Comparison of ENCODE assay signal across 1 cellular context in the genomic region with DNA sequence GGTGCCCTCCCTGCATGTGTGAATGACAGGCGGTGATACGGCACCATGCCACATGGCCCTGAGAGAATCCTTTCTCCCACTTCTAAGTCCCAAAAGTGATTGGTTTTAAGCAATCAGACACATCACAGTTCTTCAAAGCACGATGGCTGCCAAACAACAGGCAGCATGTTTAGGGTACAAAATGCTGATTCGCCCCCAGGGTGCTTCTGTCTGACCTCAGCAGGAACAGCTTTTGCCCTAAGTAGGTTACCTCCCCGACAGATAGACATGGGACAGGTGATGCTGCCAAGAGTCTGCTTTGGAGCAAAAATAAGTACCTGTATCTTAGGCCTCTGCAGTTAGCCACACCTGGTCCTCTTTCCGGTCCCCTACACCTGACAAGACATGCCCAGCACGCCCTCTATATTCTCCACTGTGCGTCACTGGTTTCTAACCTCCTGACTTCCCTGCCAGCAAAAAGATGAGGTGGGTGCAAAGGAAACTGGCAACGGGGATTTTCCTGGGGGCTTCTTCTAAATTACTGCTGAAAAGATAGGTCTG.
TF ChIP-seq lines count a peak whose summit lies in the region.

No MANE protein-coding gene starts in this region.

TF ChIP-seq in IMR-90, 13 proteins besides CTCF, POLR2A, EP300 and RAD21:
- TF ChIP-seq MXI1 (IDR thresholded peaks at IDR 0.05; ENCODE audit: borderline replicate concordance, low read depth, low read length): no peak
- no peak for TF ChIP-seq MAFK (IDR thresholded peaks at IDR 0.05; ENCODE audit: low read depth, low read length)
- no peak for TF ChIP-seq ELK1 (IDR thresholded peaks at IDR 0.05; ENCODE audit: borderline replicate concordance, low read depth, low read length)
- no peak for TF ChIP-seq FOS (IDR thresholded peaks at IDR 0.05; ENCODE audit: low read depth, low read length)
- no peak for TF ChIP-seq RCOR1 (IDR thresholded peaks at IDR 0.05; ENCODE audit: insufficient replicate concordance, low read length)
- no peak for TF ChIP-seq CEBPB (IDR thresholded peaks at IDR 0.05; ENCODE audit: low read depth, low read length)
- no peak for TF ChIP-seq SMC3 (IDR thresholded peaks at IDR 0.05; ENCODE audit: low read depth, low read length)
- TF ChIP-seq RFX5 (IDR thresholded peaks at IDR 0.05; ENCODE audit: low read depth, low read length): no peak
- TF ChIP-seq MAZ (IDR thresholded peaks at IDR 0.05; ENCODE audit: borderline replicate concordance, low read depth, low read length): no peak
- no peak for TF ChIP-seq BHLHE40 (IDR thresholded peaks at IDR 0.05; ENCODE audit: low read depth, low read length)
- TF ChIP-seq NFE2L2 (IDR thresholded peaks at IDR 0.05; ENCODE audit: low read depth, low read length): no peak
- no peak for TF ChIP-seq CHD1 (IDR thresholded peaks at IDR 0.05; ENCODE audit: low read depth, low read length)
- TF ChIP-seq, protein P1, sequence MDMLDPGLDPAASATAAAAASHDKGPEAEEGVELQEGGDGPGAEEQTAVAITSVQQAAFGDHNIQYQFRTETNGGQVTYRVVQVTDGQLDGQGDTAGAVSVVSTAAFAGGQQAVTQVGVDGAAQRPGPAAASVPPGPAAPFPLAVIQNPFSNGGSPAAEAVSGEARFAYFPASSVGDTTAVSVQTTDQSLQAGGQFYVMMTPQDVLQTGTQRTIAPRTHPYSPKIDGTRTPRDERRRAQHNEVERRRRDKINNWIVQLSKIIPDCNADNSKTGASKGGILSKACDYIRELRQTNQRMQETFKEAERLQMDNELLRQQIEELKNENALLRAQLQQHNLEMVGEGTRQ (IDR thresholded peaks at IDR 0.05; ENCODE audit: low read depth, low read length): no peak
